ENCODE assay signal across 9 cellular contexts in the genomic region with DNA sequence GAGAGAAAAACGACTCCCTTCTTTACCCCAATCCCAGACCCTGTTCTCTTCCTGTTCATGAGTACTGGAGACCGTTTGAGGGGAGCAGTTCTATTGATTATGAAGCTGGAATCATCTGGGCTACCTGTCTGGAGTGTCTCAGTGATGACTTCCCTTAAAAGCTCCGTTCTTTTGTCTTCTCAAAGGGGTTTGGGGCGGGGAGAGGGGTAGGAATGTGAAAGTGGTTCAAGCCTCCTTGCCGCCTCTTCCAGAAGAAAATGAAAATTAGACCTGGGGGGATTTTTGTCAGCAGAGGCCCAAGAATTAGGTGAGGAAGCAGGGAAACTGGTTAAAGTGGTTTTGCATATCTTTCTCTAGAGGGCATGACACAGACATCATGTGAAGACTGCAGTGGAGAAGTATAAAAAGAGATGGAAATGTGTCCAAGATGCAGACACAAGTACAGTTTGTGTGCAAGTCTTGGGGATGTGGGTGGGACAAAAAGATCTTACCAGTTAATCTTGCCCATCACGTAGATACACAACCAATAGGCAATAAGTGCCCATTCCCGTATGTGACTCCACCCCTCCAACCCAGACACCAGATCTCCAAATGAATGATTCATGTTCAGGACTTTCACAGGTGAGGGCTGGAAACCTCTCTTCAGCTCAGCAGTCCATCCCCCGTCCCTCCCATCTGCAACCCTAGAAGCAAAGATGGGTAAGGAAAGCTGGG. TPM values are rescaled to one million over a fixed set of nuclear protein-coding genes. Genes with fewer than 3 reads are reported as not detected.
A peak's percentile ranks its signal among the peaks of the same experiment; 100 is the strongest.
DNase-seq lines count a peak whose midpoint lies in the region; ATAC-seq and TF ChIP-seq lines count a peak whose summit lies in the region.
"Had no signal": no experiment of that assay in that cellular context is flagged by ENCODE, and none has a peak within 500 bp of the region (broad histone marks: within the 10 kb centered on the region; RNA-seq: fewer than 3 reads in every experiment).

No MANE protein-coding gene starts in this region.

- no peaks in the 10 kb centered on the region for H3K9me3 ChIP-seq in thoracic aorta

- peaks cover 10% of the 10 kb centered on the region for H3K36me3 ChIP-seq in thoracic aorta

- H3K27me3 ChIP-seq in thoracic aorta (replicated peaks; ENCODE audit: insufficient read depth), result no peaks in the 10 kb centered on the region

- H3K4me1 ChIP-seq in thoracic aorta (ENCODE audit: control insufficient read depth in 1 of 2, low read depth in 2 of 2), result peaks cover 24 to 47% of the 10 kb centered on the region in 2 donors

- TF ChIP-seq CTCF in astrocyte of the spinal cord (IDR thresholded peaks at IDR 0.05; ENCODE audit: low read depth, low read length) (no peak), thoracic aorta (IDR thresholded peaks at IDR 0.05) (no peak), GM13976 (IDR thresholded peaks at IDR 0.05; ENCODE audit: borderline replicate concordance, control extremely low read depth, extremely low read depth, insufficient read depth, missing control alignments) (no peak)

- DNase-seq in G401 (ENCODE audit: low spot score) (peak; percentile 67), NCI-H187 treated with DMSO at 0.1 percent for 48 hours (lab: John Stamatoyannopoulos, UW) (peak; percentile 83), astrocyte of the spinal cord (ENCODE audit: low read depth, low spot score) (peak; percentile 66), kidney glomerular epithelial cell (lab: John Stamatoyannopoulos, UW) (peak; percentile 78), thoracic aorta (ENCODE audit: low spot score) (no peak), GM19240 (ENCODE audit: insufficient read length, low spot score) (no peak), GM13976 (ENCODE audit: low spot score) (no peak), cerebellar nuclear complex (lab: John Stamatoyannopoulos, UW) (no peak)
- DNase-seq: activated B cell treated with CpG ODN at 0.5 μM for 24 hours had no signal

- in situ Hi-C loops in G401 (cut with HindIII; ENCODE audit: low sequenced_read_pairs), result no loop called here
- in situ Hi-C loops in astrocyte of the spinal cord (cut with HindIII; ENCODE audit: low sequenced_read_pairs), result no loop called here
- in situ Hi-C loops in GM13976 (cut with MboI; ENCODE audit: low sequenced_read_pairs, unreplicated experiment), result no loop called here

- peak overlapping the region; percentile 77 for H3K4me3 ChIP-seq in astrocyte of the spinal cord (ENCODE audit: low read depth, low read length)
- peak overlapping the region; percentile 84 for H3K4me3 ChIP-seq in thoracic aorta

- no peak for ATAC-seq in thoracic aorta (ENCODE audit: insufficient number of reproducible peaks, low FRiP score, low read depth)

- peak overlapping the region; percentile 81 to 89 for H3K27ac ChIP-seq in thoracic aorta

RNA-seq across cellular contexts. Expression of a gene that starts 0.5 kb away (rescaled TPM):
- total RNA-seq in G401 (2014; rRNA removed; shearing (Covaris generic)), result 7.8 and 8.4 TPM in 2 replicates
- 10 to 100 TPM; 50.8 to 53.7 TPM for total RNA-seq in thoracic aorta
- total RNA-seq: activated B cell treated with CpG ODN at 0.5 μM for 24 hours had no signal

RNA-seq across cellular contexts. Expression of a gene that starts 9.5 kb away (rescaled TPM):
- 20.3 and 23.3 TPM in 2 replicates for total RNA-seq in G401 (2014; rRNA removed; shearing (Covaris generic))
- total RNA-seq in thoracic aorta, result 10 to 100 TPM; 14.5 to 15.4 TPM

RNA-seq across cellular contexts. Expression of a gene that starts 19.5 kb away (rescaled TPM):
- 26.9 and 36.8 TPM in 2 replicates for total RNA-seq in G401 (2014; rRNA removed; shearing (Covaris generic))
- 10 to 100 TPM; 22.7 to 24.3 TPM for total RNA-seq in thoracic aorta

RNA-seq across cellular contexts. Expression of a gene that starts 37.8 kb away (rescaled TPM):
- total RNA-seq in G401 (2014; rRNA removed; shearing (Covaris generic)), result 2.0 TPM in 1 of 2 replicates, not detected in the other
- total RNA-seq in thoracic aorta, result 10 to 100 TPM; 25.7 to 46.0 TPM

Comparison
In these comparisons a context has a peak if more than half of its experiments do, and no peak if none do; other contexts are left out.
1. DNase-seq: peak in G401 (single experiment), NCI-H187 treated with DMSO at 0.1 percent for 48 hours (single experiment), astrocyte of the spinal cord (single experiment) and kidney glomerular epithelial cell (single experiment); none in thoracic aorta (single experiment), GM19240 (single experiment), GM13976 (single experiment) and cerebellar nuclear complex (0 of 2).